ENCODE assay signal across 8 cellular contexts in the genomic region with DNA sequence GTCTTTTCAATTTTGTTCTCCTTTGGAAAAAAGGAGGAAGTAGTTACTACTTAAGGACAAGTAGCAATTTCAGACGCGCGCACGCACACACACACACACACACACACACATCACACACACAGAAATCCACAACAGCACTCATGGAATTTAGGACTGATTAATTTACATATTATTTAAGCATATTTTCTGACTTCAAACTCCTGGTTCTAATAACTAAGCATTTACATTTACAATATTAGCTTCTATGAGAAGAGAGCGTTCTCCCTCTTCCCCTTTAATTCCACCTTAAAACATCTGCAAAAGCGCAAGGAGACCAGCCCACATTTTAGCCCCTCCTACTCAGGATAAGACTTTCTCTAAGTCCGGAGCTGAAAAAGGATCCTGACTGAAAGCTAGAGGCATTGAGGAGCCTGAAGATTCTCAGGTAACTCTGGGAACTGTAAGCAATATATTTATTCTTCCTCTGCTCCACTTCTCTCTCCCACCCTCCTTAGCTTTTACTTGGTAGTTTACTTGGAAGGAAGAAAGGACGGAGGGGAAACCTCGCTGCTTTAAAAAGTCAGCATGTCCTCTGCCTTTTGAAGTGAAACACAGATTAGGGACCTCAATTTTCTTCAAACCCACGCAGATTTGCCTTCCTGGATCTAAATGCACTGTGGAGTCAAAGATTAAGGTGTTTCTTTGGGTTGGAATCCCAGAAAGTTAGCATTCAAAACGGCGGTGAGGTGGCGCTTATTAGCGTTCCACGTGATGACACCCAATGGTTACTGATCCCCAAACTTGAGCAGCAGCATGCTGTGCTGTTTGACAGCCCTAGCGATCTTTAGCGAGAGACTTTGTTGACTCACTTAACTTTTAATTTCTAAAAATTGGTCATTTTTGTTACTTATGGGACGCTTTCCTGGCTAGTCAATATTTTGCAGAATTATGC. TPM values are rescaled to one million over a fixed set of nuclear protein-coding genes. Genes with fewer than 3 reads are reported as not detected.
A peak's percentile ranks its signal among the peaks of the same experiment; 100 is the strongest.
DNase-seq lines count a peak whose midpoint lies in the region; ATAC-seq and TF ChIP-seq lines count a peak whose summit lies in the region.

TSS of gene PLA2G4A (plus strand) at position 338 of the 931 bp plus-strand sequence. CDS start 25,406 bp downstream, outside the sequence.

- H3K27me3 ChIP-seq in gastroesophageal sphincter, result no peaks in the 10 kb centered on the region

- peaks cover 0 to 6% (median 0%) of the 10 kb centered on the region in 3 donors for H3K4me1 ChIP-seq in gastroesophageal sphincter

- H3K27ac Mint-ChIP-seq in activated T-cell treated with anti-CD3 and anti-CD28 coated beads, Interleukin-2, amount 50 U/mL, for 24 hours, result no peak within 1 kb of the TSS

- peaks cover 12% of the 10 kb centered on the region for H3K4me1 Mint-ChIP-seq in activated T-cell treated with anti-CD3 and anti-CD28 coated beads, Interleukin-2, amount 50 U/mL, for 24 hours (ENCODE audit: low read depth)

- H3K27me3 Mint-ChIP-seq in activated T-cell treated with anti-CD3 and anti-CD28 coated beads, Interleukin-2, amount 50 U/mL, for 24 hours, result peaks cover 23% of the 10 kb centered on the region

- no peaks in the 10 kb centered on the region for H3K9me3 Mint-ChIP-seq in activated T-cell treated with anti-CD3 and anti-CD28 coated beads, Interleukin-2, amount 50 U/mL, for 24 hours

- H3K36me3 Mint-ChIP-seq in activated T-cell treated with anti-CD3 and anti-CD28 coated beads, Interleukin-2, amount 50 U/mL, for 24 hours (ENCODE audit: low read depth), result no peaks in the 10 kb centered on the region

- H3K27ac ChIP-seq in gastroesophageal sphincter, result peak within 1 kb of the TSS; percentile 4 to 81 (median 70)

- WGBS in gastroesophageal sphincter (ENCODE audit: low coverage in 1 of 2), 2 donors, result 2 to 9% methylated on average over 18 of the region's 18 CpGs

- TF ChIP-seq EP300 in gastroesophageal sphincter (IDR thresholded peaks at IDR 0.05), result no peak

- peak within 1 kb of the TSS; percentile 74 for H3K4me3 Mint-ChIP-seq in activated T-cell treated with anti-CD3 and anti-CD28 coated beads, Interleukin-2, amount 50 U/mL, for 24 hours

- no peak for TF ChIP-seq POLR2A in gastroesophageal sphincter (IDR thresholded peaks at IDR 0.05)

- peak within 1 kb of the TSS; percentile 59 to 96 for H3K4me3 ChIP-seq in gastroesophageal sphincter

- H3K36me3 ChIP-seq in gastroesophageal sphincter, result no peaks in the 10 kb centered on the region

- no peak for TF ChIP-seq CTCF in gastroesophageal sphincter (IDR thresholded peaks at IDR 0.05)
- no peak for TF ChIP-seq CTCF in omental fat pad (IDR thresholded peaks at IDR 0.05)

- no peak for DNase-seq in activated CD4-positive, CD25-positive, alpha-beta regulatory T cell treated with anti-CD3 and anti-CD28 coated beads, Interleukin-2, amount 50 U/mL, for 72 hours
- DNase-seq in HCEC 1CT (peak; percentile 67), LoVo (ENCODE audit: low spot score) (peak; percentile 61), omental fat pad (ENCODE audit: low spot score) (no peak)
- no peak for DNase-seq in activated T-cell treated with anti-CD3 and anti-CD28 coated beads, Interleukin-2, amount 50 U/mL, for 24 hours
- DNase-seq in NK-92 treated with Interleukin-12 subunit alpha and Interleukin-12 subunit beta, amount 100 ng/mL, for 24 hours (lab: John Stamatoyannopoulos, UW), result no peak

- no peaks in the 10 kb centered on the region for H3K9me3 ChIP-seq in gastroesophageal sphincter

- peak; percentile 30 to 64 for ATAC-seq in activated CD4-positive, CD25-positive, alpha-beta regulatory T cell treated with anti-CD3 and anti-CD28 coated beads, Interleukin-2, amount 50 U/mL, for 24 hours
- ATAC-seq in gastroesophageal sphincter (peak; percentile 78), omental fat pad (ENCODE audit: low FRiP score) (peak; percentile 96)

RNA-seq across cellular contexts. Expression of gene PLA2G4A, which starts in this region (rescaled TPM):
- total RNA-seq in gastroesophageal sphincter (1 to 10 TPM; 3.6 to 9.7 (median 5.0) TPM), omental fat pad (10 to 100 TPM in 3 of 4 donors, 1 to 10 TPM in 1; 8.8 to 26.8 (median 12.4) TPM)

Comparison
In these comparisons a context has a peak if more than half of its experiments do, and no peak if none do; other contexts are left out.
1. DNase-seq: peak in HCEC 1CT (single experiment) and LoVo (single experiment); none in activated CD4-positive, CD25-positive, alpha-beta regulatory T cell treated with anti-CD3 and anti-CD28 coated beads, Interleukin-2, amount 50 U/mL, for 72 hours (single experiment), activated T-cell treated with anti-CD3 and anti-CD28 coated beads, Interleukin-2, amount 50 U/mL, for 24 hours (single experiment), omental fat pad (single experiment) and NK-92 treated with Interleukin-12 subunit alpha and Interleukin-12 subunit beta, amount 100 ng/mL, for 24 hours (single experiment).
2. Peak in every context shown above with its lines, with median percentiles within 50 percentile points of each other: ATAC-seq.